Comparison of ENCODE assay signal across 8 cellular contexts in genomic region chr6:117674503-117674902, GRCh38. TPM values are rescaled to one million over a fixed set of nuclear protein-coding genes. Genes with fewer than 3 reads are reported as not detected.
DNase-seq lines count a peak whose midpoint lies in the region; ATAC-seq, FAIRE-seq and TF ChIP-seq lines count a peak whose summit lies in the region.

No MANE protein-coding gene starts in this region.

- no peak for TF ChIP-seq CTCF in kidney (IDR thresholded peaks at IDR 0.05; ENCODE audit: borderline replicate concordance, extremely low read depth, insufficient read depth)
- TF ChIP-seq CTCF in omental fat pad (IDR thresholded peaks at IDR 0.05), result no peak

- 78% methylated on average over 10 of the region's 10 CpGs for WGBS in thymus

- no peaks in the 10 kb centered on the region for H3K27me3 Mint-ChIP-seq in activated T-cell treated with anti-CD3 and anti-CD28 coated beads, Interleukin-2, amount 50 U/mL, for 4 hours (ENCODE audit: low read depth)
- no peaks in the 10 kb centered on the region for H3K27me3 Mint-ChIP-seq in activated T-helper 1 cell treated with anti-CD3 and anti-CD28 coated beads, Interleukin-12 subunit alpha, Interleukin-12 subunit beta, Interleukin-2, Interleukin-4 antibody, amounts not matched to agents 30 ng/mL and 10 ng/mL and 1 ng/mL, durations not matched to agents 14 hours and 24 hours and 36 hours (ENCODE audit: insufficient read depth)

- peak overlapping the region; percentile 69 for H3K27ac Mint-ChIP-seq in activated T-helper 1 cell treated with anti-CD3 and anti-CD28 coated beads, Interleukin-12 subunit alpha, Interleukin-12 subunit beta, Interleukin-2, Interleukin-4 antibody, amounts not matched to agents 30 ng/mL and 10 ng/mL and 1 ng/mL, durations not matched to agents 14 hours and 24 hours and 36 hours

- peaks cover 37% of the 10 kb centered on the region for H3K4me1 Mint-ChIP-seq in activated T-cell treated with anti-CD3 and anti-CD28 coated beads, Interleukin-2, amount 50 U/mL, for 4 hours (ENCODE audit: low read depth)
- H3K4me1 Mint-ChIP-seq in activated T-helper 1 cell treated with anti-CD3 and anti-CD28 coated beads, Interleukin-12 subunit alpha, Interleukin-12 subunit beta, Interleukin-2, Interleukin-4 antibody, amounts not matched to agents 30 ng/mL and 10 ng/mL and 1 ng/mL, durations not matched to agents 14 hours and 24 hours and 36 hours (ENCODE audit: low read depth), result peaks cover 43% of the 10 kb centered on the region

- H3K4me1 ChIP-seq in kidney (ENCODE audit: control insufficient read depth in 1 of 2, insufficient read depth in 1 of 2, low read depth in 1 of 2, low read length in 2 of 2) (peaks cover 5 to 16% of the 10 kb centered on the region in 2 donors), thymus (ENCODE audit: control insufficient read depth, insufficient read depth, low read length) (peaks cover 11% of the 10 kb centered on the region)

- H3K9me3 ChIP-seq in kidney (ENCODE audit: control insufficient read depth in 1 of 2, low read length in 2 of 2) (no peaks in the 10 kb centered on the region), thymus (ENCODE audit: control insufficient read depth) (no peaks in the 10 kb centered on the region)

- no peaks in the 10 kb centered on the region for H3K9me3 Mint-ChIP-seq in activated T-cell treated with anti-CD3 and anti-CD28 coated beads, Interleukin-2, amount 50 U/mL, for 4 hours
- H3K9me3 Mint-ChIP-seq in activated T-helper 1 cell treated with anti-CD3 and anti-CD28 coated beads, Interleukin-12 subunit alpha, Interleukin-12 subunit beta, Interleukin-2, Interleukin-4 antibody, amounts not matched to agents 30 ng/mL and 10 ng/mL and 1 ng/mL, durations not matched to agents 14 hours and 24 hours and 36 hours, result no peaks in the 10 kb centered on the region

- intact Hi-C loops in activated T-helper 1 cell treated with anti-CD3 and anti-CD28 coated beads, Interleukin-12 subunit alpha, Interleukin-12 subunit beta, Interleukin-2, Interleukin-4 antibody, amounts not matched to agents 30 ng/mL and 10 ng/mL and 1 ng/mL, durations not matched to agents 14 hours and 24 hours and 36 hours (cut with micrococcal nuclease), result loop anchor here (10.0 kb wide), 3 partner anchors 990 to 1390 kb away; partner anchors contain the start of genes KPNA5 and MCM9
- intact Hi-C loops in kidney (cut with DNase I), result no loop called here

- H3K9ac ChIP-seq in kidney (ENCODE audit: low read length in 2 of 2), result peak overlapping the region in 1 of 2 donors; percentile 67

- DNase-seq in activated T-cell treated with anti-CD3 and anti-CD28 coated beads, Interleukin-2, amount 50 U/mL, for 4 hours, result no peak
- DNase-seq in activated T-cell treated with anti-CD3 and anti-CD28 coated beads, Interleukin-2, amount 50 U/mL, for 1 hour, result no peak
- no peak for DNase-seq in activated T-helper 1 cell treated with anti-CD3 and anti-CD28 coated beads, Interleukin-12 subunit alpha, Interleukin-12 subunit beta, Interleukin-2, Interleukin-4 antibody, amounts not matched to agents 30 ng/mL and 10 ng/mL and 1 ng/mL, durations not matched to agents 14 hours and 24 hours and 36 hours (ENCODE audit: low spot score)
- no peak for DNase-seq in kidney
- DNase-seq in omental fat pad (ENCODE audit: low spot score), result no peak
- no peak for DNase-seq in epidermal melanocyte (ENCODE audit: insufficient read length, low spot score)

- no peaks in the 10 kb centered on the region for H3K27me3 ChIP-seq in thymus (ENCODE audit: control insufficient read depth, insufficient read depth)

- H3K4me3 ChIP-seq in kidney (ENCODE audit: low read length in 2 of 2) (peak overlapping the region; percentile 84 to 86), thymus (ENCODE audit: low read length) (peak overlapping the region; percentile 55)

- H3K27ac ChIP-seq in kidney (ENCODE audit: low read depth in 2 of 2, low read length in 2 of 2) (no peak overlapping the region), thymus (ENCODE audit: low read depth) (no peak overlapping the region)

- H3K36me3 ChIP-seq in kidney (ENCODE audit: control insufficient read depth in 1 of 2, insufficient read depth in 2 of 2, low read length in 2 of 2) (no peaks in the 10 kb centered on the region), thymus (ENCODE audit: control insufficient read depth, insufficient read depth) (no peaks in the 10 kb centered on the region)

- no peak for FAIRE-seq in kidney (lab: Jason Lieb, UNC)

- peaks cover 14% of the 10 kb centered on the region for H3K36me3 Mint-ChIP-seq in activated T-cell treated with anti-CD3 and anti-CD28 coated beads, Interleukin-2, amount 50 U/mL, for 4 hours (ENCODE audit: insufficient read depth)
- peaks cover 15% of the 10 kb centered on the region for H3K36me3 Mint-ChIP-seq in activated T-helper 1 cell treated with anti-CD3 and anti-CD28 coated beads, Interleukin-12 subunit alpha, Interleukin-12 subunit beta, Interleukin-2, Interleukin-4 antibody, amounts not matched to agents 30 ng/mL and 10 ng/mL and 1 ng/mL, durations not matched to agents 14 hours and 24 hours and 36 hours (ENCODE audit: low read depth)

- H3K4me3 Mint-ChIP-seq in activated T-cell treated with anti-CD3 and anti-CD28 coated beads, Interleukin-2, amount 50 U/mL, for 4 hours, result peak overlapping the region; percentile 95
- H3K4me3 Mint-ChIP-seq in activated T-helper 1 cell treated with anti-CD3 and anti-CD28 coated beads, Interleukin-12 subunit alpha, Interleukin-12 subunit beta, Interleukin-2, Interleukin-4 antibody, amounts not matched to agents 30 ng/mL and 10 ng/mL and 1 ng/mL, durations not matched to agents 14 hours and 24 hours and 36 hours, result peak overlapping the region; percentile 96

- ATAC-seq in activated T-cell treated with anti-CD3 and anti-CD28 coated beads, Interleukin-2, amount 50 U/mL, for 4 hours, result no peak
- ATAC-seq in omental fat pad (ENCODE audit: low FRiP score), result no peak
- no peak for ATAC-seq in HG03039 (IDR thresholded peaks at IDR 0.05; ENCODE audit: unreplicated experiment)

RNA-seq across cellular contexts. Expression of gene NUS1, which starts 0.8 kb away (rescaled TPM):
- 10 to 100 TPM; 74.2 to 81.9 (median 81.4) TPM for total RNA-seq in activated T-cell treated with anti-CD3 and anti-CD28 coated beads, Interleukin-2, amount 50 U/mL, for 4 hours
- 49.5 and 52.1 TPM in 2 replicates for total RNA-seq in activated T-helper 1 cell treated with anti-CD3 and anti-CD28 coated beads, Interleukin-12 subunit alpha, Interleukin-12 subunit beta, Interleukin-2, Interleukin-4 antibody, amounts not matched to agents 30 ng/mL and 10 ng/mL and 1 ng/mL, durations not matched to agents 14 hours and 24 hours and 36 hours
- total RNA-seq in kidney (35.8 TPM), omental fat pad (10 to 100 TPM; 18.4 to 37.1 (median 23.0) TPM)
- polyA plus RNA-seq in kidney (ENCODE audit: insufficient read depth, low read depth, low replicate concordance) (21.4 TPM), thymus (25.1 TPM)
